In genomic region chr14:96881713-96882112, GRCh38 we compare ENCODE assay signal across 16 cellular contexts.
DNase-seq lines count a peak whose midpoint lies in the region; ATAC-seq lines count a peak whose summit lies in the region.
"Had no signal": no experiment of that assay in that cellular context is flagged by ENCODE, and none has a peak within 500 bp of the region (broad histone marks: within the 10 kb centered on the region; RNA-seq: fewer than 3 reads in every experiment).

No MANE protein-coding gene starts in this region.

- H3K27me3 Mint-ChIP-seq in activated T-cell treated with anti-CD3 and anti-CD28 coated beads, Interleukin-2, amount 50 U/mL, for 4 hours (ENCODE audit: low read depth): no peaks in the 10 kb centered on the region
- no peaks in the 10 kb centered on the region for H3K27me3 Mint-ChIP-seq in T-cell
- H3K27me3 Mint-ChIP-seq: CD4-positive, alpha-beta T cell had no signal

- ATAC-seq in GM18498 (IDR thresholded peaks at IDR 0.05; ENCODE audit: unreplicated experiment) (peak; percentile 83), GM19467 (IDR thresholded peaks at IDR 0.05; ENCODE audit: unreplicated experiment) (peak; percentile 86), HG02852 (IDR thresholded peaks at IDR 0.05; ENCODE audit: unreplicated experiment) (peak; percentile 74), HG03354 (IDR thresholded peaks at IDR 0.05; ENCODE audit: poor library complexity, severe bottlenecking, unreplicated experiment) (peak; percentile 88), T-cell (replicated peaks in 1 of 4) (no peak)
- no peak for ATAC-seq in activated T-cell treated with anti-CD3 and anti-CD28 coated beads, Interleukin-2, amount 50 U/mL, for 4 hours
- ATAC-seq: left cardiac atrium, pancreas had no signal

- peaks cover 32% of the 10 kb centered on the region for H3K36me3 Mint-ChIP-seq in activated T-cell treated with anti-CD3 and anti-CD28 coated beads, Interleukin-2, amount 50 U/mL, for 4 hours (ENCODE audit: insufficient read depth)
- H3K36me3 Mint-ChIP-seq in T-cell: peaks cover 48% of the 10 kb centered on the region

- no peaks in the 10 kb centered on the region for H3K4me1 Mint-ChIP-seq in activated T-cell treated with anti-CD3 and anti-CD28 coated beads, Interleukin-2, amount 50 U/mL, for 4 hours (ENCODE audit: low read depth)
- H3K4me1 Mint-ChIP-seq in T-cell: no peaks in the 10 kb centered on the region
- H3K4me1 Mint-ChIP-seq: brain had no signal

- POLR2A ChIA-PET in T-cell (lab: Charles Lee): no interaction called here

- H3K9me3 Mint-ChIP-seq in activated T-cell treated with anti-CD3 and anti-CD28 coated beads, Interleukin-2, amount 50 U/mL, for 4 hours: no peaks in the 10 kb centered on the region
- peaks cover 0 to 2% (median 0%) of the 10 kb centered on the region in 3 donors for H3K9me3 Mint-ChIP-seq in T-cell

- H3K4me3 Mint-ChIP-seq in activated T-cell treated with anti-CD3 and anti-CD28 coated beads, Interleukin-2, amount 50 U/mL, for 4 hours: no peak overlapping the region
- no peak overlapping the region for H3K4me3 Mint-ChIP-seq in T-cell
- H3K4me3 Mint-ChIP-seq: brain; CD4-positive, alpha-beta T cell had no signal

- no peak overlapping the region for H3K27ac Mint-ChIP-seq in T-cell
- H3K27ac Mint-ChIP-seq: CD4-positive, alpha-beta T cell had no signal

- CTCF ChIA-PET in T-cell (lab: Charles Lee): no interaction called here

- DNase-seq in NCI-H82 (lab: John Stamatoyannopoulos, UW) (no peak), NCI-H1105 treated with DMSO at 0.1 percent for 48 hours (lab: John Stamatoyannopoulos, UW) (no peak), T-cell (no peak)
- DNase-seq in activated T-cell treated with anti-CD3 and anti-CD28 coated beads, Interleukin-2, amount 50 U/mL, for 4 hours: no peak
- DNase-seq: activated CD8-positive, alpha-beta memory T cell treated with anti-CD3 and anti-CD28 coated beads for 24 hours; activated gamma-delta T cell; CD4-positive, alpha-beta T cell; left cardiac atrium; pancreas; SJCRH30; spleen had no signal

Comparison
In these comparisons a context has a peak if more than half of its experiments do, and no peak if none do; other contexts are left out.
1. ATAC-seq: peak in GM18498 (single experiment), GM19467 (single experiment), HG02852 (single experiment) and HG03354 (single experiment); none in activated T-cell treated with anti-CD3 and anti-CD28 coated beads, Interleukin-2, amount 50 U/mL, for 4 hours (0 of 2) and T-cell (0 of 4).